In genomic region chr5:93622240-93622885, GRCh38 we compare ENCODE assay signal across 9 cellular contexts. TPM values are rescaled to one million over a fixed set of nuclear protein-coding genes. Genes with fewer than 3 reads are reported as not detected.
DNase-seq lines count a peak whose midpoint lies in the region; ATAC-seq, FAIRE-seq and TF ChIP-seq lines count a peak whose summit lies in the region.
"Had no signal": no experiment of that assay in that cellular context is flagged by ENCODE, and none has a peak within 500 bp of the region (broad histone marks: within the 10 kb centered on the region; RNA-seq: fewer than 3 reads in every experiment).

No MANE protein-coding gene starts in this region.

- peaks cover 7 to 15% of the 10 kb centered on the region in 2 donors for H3K36me3 Mint-ChIP-seq in CD14-positive monocyte

- DNase-seq in A549 (ENCODE audit: low read depth in 1 of 2, low spot score in 1 of 2): peak in 1 of 2 experiments; percentile 71
- DNase-seq in GM12891 (ENCODE audit: insufficient read length, low spot score): no peak
- peak; percentile 20 to 36 for DNase-seq in NCI-H446 (lab: John Stamatoyannopoulos, UW)
- peak; percentile 64 for DNase-seq in brain microvascular endothelial cell
- DNase-seq in lung (ENCODE audit: low spot score): no peak
- no peak for DNase-seq in CD14-positive monocyte (ENCODE audit: low spot score)
- DNase-seq in NCI-H1048 (lab: John Stamatoyannopoulos, UW): no peak

- peaks cover 0 to 8% (median 4%) of the 10 kb centered on the region in 7 donors for H3K9me3 Mint-ChIP-seq in CD14-positive monocyte

- H3K9me3 ChIP-seq in A549 (no peaks in the 10 kb centered on the region), lung (ENCODE audit: control insufficient read depth in 2 of 2, insufficient read depth in 1 of 2, low read length in 1 of 2) (no peaks in the 10 kb centered on the region)

- in situ Hi-C loops in brain microvascular endothelial cell (cut with HindIII; ENCODE audit: low pct_ligation_motif_present, low sequenced_read_pairs): no loop called here

- FAIRE-seq in A549 (lab: Jason Lieb, UNC): no peak
- FAIRE-seq in GM12891 (lab: Jason Lieb, UNC): peak; percentile 82

- peaks cover 18% of the 10 kb centered on the region for H3K4me1 Mint-ChIP-seq in CD14-positive monocyte

- CTCF ChIA-PET in A549 (lab: Yijun Ruan, JAX): interaction anchor here (1.4 to 1.7 kb wide), 3 partner anchors 13 to 179 kb away, joined by 4 to 10 read pairs (median 5); no protein-coding TSS in a partner anchor

- intact Hi-C loops in CD14-positive monocyte (cut with micrococcal nuclease): no loop called here

- H3K27me3 ChIP-seq in brain microvascular endothelial cell (replicated peaks) (no peaks in the 10 kb centered on the region), lung (ENCODE audit: control insufficient read depth, insufficient read depth) (no peaks in the 10 kb centered on the region)

- peak overlapping the region in 1 of 2 experiments; percentile 78; a peak in 1 of 6 replicates for H3K27ac ChIP-seq in A549
- no peak overlapping the region for H3K27ac ChIP-seq in brain microvascular endothelial cell
- peak overlapping the region; percentile 60 to 65 for H3K27ac ChIP-seq in lung (ENCODE audit: low read depth in 1 of 2, low read length in 1 of 2)

- H3K4me2 ChIP-seq in A549: peak overlapping the region; percentile 91

- peak overlapping the region in 1 of 2 donors; percentile 78 for H3K4me3 Mint-ChIP-seq in CD14-positive monocyte

- TF ChIP-seq RAD21 in A549 (conservative IDR thresholded peaks at IDR 0.05 in 1 of 2, IDR thresholded peaks at IDR 0.05 in 1 of 2): no peak

- H3K4me3 ChIP-seq in A549: peak overlapping the region; percentile 87
- no peak overlapping the region for H3K4me3 ChIP-seq in brain microvascular endothelial cell (ENCODE audit: low read depth, low read length)
- no peak overlapping the region for H3K4me3 ChIP-seq in lung

- TF ChIP-seq EP300 in A549 (IDR thresholded peaks at IDR 0.05): no peak

- ATAC-seq in A549 (peak; percentile 2 to 12; a peak in 3 of 6 replicates), lung (ENCODE audit: insufficient read depth, low FRiP score) (no peak), GM19455 (IDR thresholded peaks at IDR 0.05; ENCODE audit: unreplicated experiment) (no peak)

- 80% methylated on average over 4 of the region's 4 CpGs for whole genome bisulfite sequencing in A549 (ENCODE audit: missing lambda C conversion rate)
- WGBS in lung, 2 donors: 59 to 63% methylated on average over 4 of the region's 4 CpGs

- peaks cover 15% of the 10 kb centered on the region for H3K4me1 ChIP-seq in A549
- H3K4me1 ChIP-seq in lung (ENCODE audit: control insufficient read depth in 2 of 2, insufficient read depth in 2 of 2, low read length in 2 of 2): no peaks in the 10 kb centered on the region

- peaks cover 34 to 45% (median 37%) of the 10 kb centered on the region in 3 donors for H3K27me3 Mint-ChIP-seq in CD14-positive monocyte (ENCODE audit: low read depth in 3 of 3)

- POLR2A ChIA-PET in A549 (lab: Yijun Ruan, JAX): no interaction called here

- no peaks in the 10 kb centered on the region for H3K36me3 ChIP-seq in brain microvascular endothelial cell (replicated peaks)
- no peaks in the 10 kb centered on the region for H3K36me3 ChIP-seq in lung (ENCODE audit: control insufficient read depth in 2 of 2, insufficient read depth in 2 of 2, low read length in 2 of 2)

- no peak for TF ChIP-seq CTCF in A549 (IDR thresholded peaks at IDR 0.05)
- TF ChIP-seq CTCF in brain microvascular endothelial cell (IDR thresholded peaks at IDR 0.05; ENCODE audit: low read depth, low read length, missing control alignments): no peak
- no peak for TF ChIP-seq CTCF in lung (IDR thresholded peaks at IDR 0.05; ENCODE audit: control extremely low read depth, extremely low read depth)
- no peak for TF ChIP-seq CTCF in CD14-positive monocyte (IDR thresholded peaks at IDR 0.05)

- no peak for TF ChIP-seq POLR2A in A549 (IDR thresholded peaks at IDR 0.05; ENCODE audit: low read length)
- TF ChIP-seq POLR2A in GM12891 (IDR thresholded peaks at IDR 0.05; ENCODE audit: low read depth, low read length): no peak

- peak overlapping the region in 1 of 7 donors; percentile 73 for H3K27ac Mint-ChIP-seq in CD14-positive monocyte

TF ChIP-seq in A549, 52 proteins besides CTCF, POLR2A, EP300 and RAD21 (continues in another document):
- TF ChIP-seq MAFK (IDR thresholded peaks at IDR 0.05; ENCODE audit: partially characterized antibody) (no peak), HES2 (IDR thresholded peaks at IDR 0.05) (no peak), JUN (IDR thresholded peaks at IDR 0.05) (no peak), FOSL2 (IDR thresholded peaks at IDR 0.05) (no peak), FOSL2 (CRISPR knock-in tag; IDR thresholded peaks at IDR 0.05) (no peak), KDM1A (IDR thresholded peaks at IDR 0.05; ENCODE audit: low read depth) (no peak), RFX5 (IDR thresholded peaks at IDR 0.05) (no peak), RCOR1 (IDR thresholded peaks at IDR 0.05; ENCODE audit: low read depth, low read length) (no peak), FOSB (CRISPR knock-in tag; IDR thresholded peaks at IDR 0.05) (no peak), KDM5A (IDR thresholded peaks at IDR 0.05) (no peak), CHD2 (IDR thresholded peaks at IDR 0.05; ENCODE audit: low read length, partially characterized antibody) (no peak), HOXA7 (CRISPR knock-in tag; IDR thresholded peaks at IDR 0.05) (no peak), MYC (IDR thresholded peaks at IDR 0.05; ENCODE audit: borderline replicate concordance, low read length) (no peak), CBX8 (IDR thresholded peaks at IDR 0.05) (no peak), MAZ (IDR thresholded peaks at IDR 0.05; ENCODE audit: borderline replicate concordance, low read depth, low read length) (no peak)

TF ChIP-seq in GM12891, 5 proteins besides CTCF, POLR2A, EP300 and RAD21:
- TF ChIP-seq POLR2AphosphoS5 (IDR thresholded peaks at IDR 0.05; ENCODE audit: low read depth, low read length): no peak
- no peak for TF ChIP-seq PAX5 (IDR thresholded peaks at IDR 0.05; ENCODE audit: insufficient read depth, low read length, severe bottlenecking)
- no peak for TF ChIP-seq POU2F2 (IDR thresholded peaks at IDR 0.05; ENCODE audit: low read depth, low read length)
- no peak for TF ChIP-seq SPI1 (IDR thresholded peaks at IDR 0.05; ENCODE audit: low read depth, low read length)
- no peak for TF ChIP-seq TAF1 (IDR thresholded peaks at IDR 0.05; ENCODE audit: low read depth, low read length)
TF ChIP-seq in GM12891: peak in this region for 0.

RNA-seq across cellular contexts. Expression of gene NR2F1, which starts 39.3 kb away (rescaled TPM):
- polyA plus RNA-seq in A549 (2011; rRNA removed): 5.0 and 5.2 TPM in 2 replicates
- 10.5 and 14.6 TPM in 2 replicates for polyA plus RNA-seq in A549 (2012; cell fraction: cytosol; rRNA removed)
- 16.2 and 24.0 TPM in 2 replicates for polyA plus RNA-seq in A549 (2012; cell fraction: nucleus; rRNA removed)
- polyA plus RNA-seq in A549 (2017; fragmentation: RNase III; extraction: RNeasy Plus Mini Kit Qiagen cat#74134 plus additional on column Dnase treatment): 4.9 to 6.3 TPM (median 5.2 TPM) in 3 replicates
- polyA minus RNA-seq in A549 (2011; rRNA and poly(A)+ RNA removed): 5.9 and 6.3 TPM in 2 replicates
- polyA plus RNA-seq in GM12891 (2012; ENCODE audit: low read depth, missing spikeins): not detected
- total RNA-seq in lung: 100 to 1,000 TPM in 1 of 2 donors, 10 to 100 TPM in 1; 57.3 to 104 TPM
- polyA plus RNA-seq in lung: 10 to 100 TPM; 15.2 to 59.3 TPM
- not detected for polyA plus RNA-seq in CD14-positive monocyte
- total RNA-seq: activated CD8-positive, alpha-beta memory T cell treated with anti-CD3 and anti-CD28 coated beads for 36 hours had no signal

RNA-seq across cellular contexts. Expression of gene NR2F1-AS1, which starts 41.3 kb away (rescaled TPM):
- polyA plus RNA-seq in A549 (2011; rRNA removed) (8.3 and 8.8 TPM in 2 replicates), A549 (2017; fragmentation: RNase III; extraction: RNeasy Plus Mini Kit Qiagen cat#74134 plus additional on column Dnase treatment) (3.5 to 5.5 TPM (median 5.4 TPM) in 3 replicates), lung (10 to 100 TPM in 1 of 2 donors, 1 to 10 TPM in 1; 3.6 to 12.9 TPM), CD14-positive monocyte (not detected)
- 1.3 TPM in 2 replicates for polyA plus RNA-seq in A549 (2012; cell fraction: cytosol; rRNA removed)
- 0.37 and 0.39 TPM in 2 replicates for polyA plus RNA-seq in A549 (2012; cell fraction: nucleus; rRNA removed)
- polyA minus RNA-seq in A549 (2011; rRNA and poly(A)+ RNA removed): 2.8 and 3.6 TPM in 2 replicates
- 0.49 TPM for polyA plus RNA-seq in GM12891 (2012; ENCODE audit: low read depth, missing spikeins)
- 10 to 100 TPM in 1 of 2 donors, 1 to 10 TPM in 1; 8.9 to 50.0 TPM for total RNA-seq in lung
- total RNA-seq: activated CD8-positive, alpha-beta memory T cell treated with anti-CD3 and anti-CD28 coated beads for 36 hours had no signal

Comparison
In these comparisons a context has a peak if more than half of its experiments do, and no peak if none do; other contexts are left out.
1. ATAC-seq: peak in A549 (2 of 2); none in lung (single experiment) and GM19455 (single experiment).
2. DNase-seq: peak in NCI-H446 (2 of 2) and brain microvascular endothelial cell (single experiment); none in GM12891 (single experiment), lung (single experiment), CD14-positive monocyte (single experiment) and NCI-H1048 (single experiment).
3. RNA of gene NR2F1, which starts 39.3 kb away (polyA plus RNA-seq): 15.2 to 59.3 TPM in lung and 4.9 to 24.0 TPM in A549; not detected in CD14-positive monocyte; every median in the first group is over 4 times any median in the second.